In genomic region chr2:20224716-20225293, GRCh38 we compare ENCODE assay signal across 8 cellular contexts. TPM values are rescaled to one million over a fixed set of nuclear protein-coding genes. Genes with fewer than 3 reads are reported as not detected.
DNase-seq lines count a peak whose midpoint lies in the region; ATAC-seq, FAIRE-seq and TF ChIP-seq lines count a peak whose summit lies in the region.

TSS of gene SDC1 (minus strand) at chr2:20225130. CDS start at chr2:20224867, 263 bp downstream.

- no peaks in the 10 kb centered on the region for H3K36me3 Mint-ChIP-seq in T-helper 1 cell treated with Interleukin-12 subunit alpha and Interleukin-12 subunit beta and Interleukin-4 antibody, amounts not matched to agents 30 μg/mL and 1 μg/mL, for 36 hours (ENCODE audit: low read depth)
- H3K36me3 Mint-ChIP-seq in central memory CD8-positive, alpha-beta T cell (ENCODE audit: insufficient read depth), result no peaks in the 10 kb centered on the region

- peak; percentile 8 for ATAC-seq in HG02840 (IDR thresholded peaks at IDR 0.05; ENCODE audit: low FRiP score, unreplicated experiment)
- ATAC-seq in central memory CD8-positive, alpha-beta T cell (replicated peaks; ENCODE audit: extremely low read depth, poor library complexity, severe bottlenecking), result no peak
- peak; percentile 62 for ATAC-seq in left colon

- peaks cover 2% of the 10 kb centered on the region for H3K4me1 Mint-ChIP-seq in T-helper 1 cell treated with Interleukin-12 subunit alpha and Interleukin-12 subunit beta and Interleukin-4 antibody, amounts not matched to agents 30 μg/mL and 1 μg/mL, for 36 hours (ENCODE audit: low read depth)
- no peaks in the 10 kb centered on the region for H3K4me1 Mint-ChIP-seq in central memory CD8-positive, alpha-beta T cell

- peak within 1 kb of the TSS; percentile 65 to 82 (median 70) for H3K4me3 ChIP-seq in stomach

- H3K4me1 ChIP-seq in stomach, result peaks cover 26 to 54% (median 45%) of the 10 kb centered on the region in 4 donors

- no peak for DNase-seq in T-helper 1 cell
- DNase-seq in NCI-H774 (lab: John Stamatoyannopoulos, UW), result peak; percentile 58
- no peak for DNase-seq in central memory CD8-positive, alpha-beta T cell (ENCODE audit: low spot score in 2 of 2)
- peak; percentile 81 to 85 for DNase-seq in left colon
- peak; percentile 79 for DNase-seq in stomach
- DNase-seq in GM12891 (ENCODE audit: insufficient read length, low spot score), result no peak

- TF ChIP-seq POLR2A in stomach (IDR thresholded peaks at IDR 0.05) (no peak), GM12891 (IDR thresholded peaks at IDR 0.05; ENCODE audit: low read depth, low read length) (no peak)

- no peaks in the 10 kb centered on the region for H3K36me3 ChIP-seq in stomach

- peak within 1 kb of the TSS; percentile 60 for H3K4me3 Mint-ChIP-seq in T-helper 1 cell treated with Interleukin-12 subunit alpha and Interleukin-12 subunit beta and Interleukin-4 antibody, amounts not matched to agents 30 μg/mL and 1 μg/mL, for 36 hours
- peak within 1 kb of the TSS; percentile 25 for H3K4me3 Mint-ChIP-seq in central memory CD8-positive, alpha-beta T cell

- H3K27ac Mint-ChIP-seq in T-helper 1 cell treated with Interleukin-12 subunit alpha and Interleukin-12 subunit beta and Interleukin-4 antibody, amounts not matched to agents 30 μg/mL and 1 μg/mL, for 36 hours, result no peak within 1 kb of the TSS
- H3K27ac Mint-ChIP-seq in central memory CD8-positive, alpha-beta T cell (ENCODE audit: low read depth), result no peak within 1 kb of the TSS

- WGBS in stomach, 5 donors, result 0 to 1% (median 0%) methylated on average over 34 to 65 of the region's 65 CpGs; no CpG with 5 or more reads in 1 of the 5 donors

- intact Hi-C loops in left colon (cut with DNase I, micrococcal nuclease) (loop anchor here in 1 of 2 donors (10.0 kb wide), 1 partner anchor 90 kb away; no protein-coding TSS in a partner anchor), stomach (cut with DNase I; ENCODE audit: low total_unique reads) (loop anchor here (10.0 kb wide), 1 partner anchor 90 kb away; no protein-coding TSS in a partner anchor)

- peaks cover 0 to 48% (median 0%) of the 10 kb centered on the region in 3 donors for H3K27me3 ChIP-seq in stomach

- H3K27me3 Mint-ChIP-seq in T-helper 1 cell treated with Interleukin-12 subunit alpha and Interleukin-12 subunit beta and Interleukin-4 antibody, amounts not matched to agents 30 μg/mL and 1 μg/mL, for 36 hours (ENCODE audit: low read depth), result peaks cover 65% of the 10 kb centered on the region
- H3K27me3 Mint-ChIP-seq in central memory CD8-positive, alpha-beta T cell, result peaks cover 70% of the 10 kb centered on the region

- no peak for TF ChIP-seq CTCF in stomach (IDR thresholded peaks at IDR 0.05)

- H3K27ac ChIP-seq in stomach, result peak within 1 kb of the TSS; percentile 88 to 95 (median 91)

- no peak for FAIRE-seq in GM12891 (lab: Jason Lieb, UNC)

- H3K9me3 ChIP-seq in stomach, result no peaks in the 10 kb centered on the region

- TF ChIP-seq EP300 in stomach (IDR thresholded peaks at IDR 0.05), result no peak

- no peaks in the 10 kb centered on the region for H3K9me3 Mint-ChIP-seq in T-helper 1 cell treated with Interleukin-12 subunit alpha and Interleukin-12 subunit beta and Interleukin-4 antibody, amounts not matched to agents 30 μg/mL and 1 μg/mL, for 36 hours
- no peaks in the 10 kb centered on the region for H3K9me3 Mint-ChIP-seq in central memory CD8-positive, alpha-beta T cell

TF ChIP-seq in GM12891, 5 proteins besides CTCF, POLR2A, EP300 and RAD21:
- TF ChIP-seq SPI1 (IDR thresholded peaks at IDR 0.05; ENCODE audit: low read depth, low read length) (no peak), POLR2AphosphoS5 (IDR thresholded peaks at IDR 0.05; ENCODE audit: low read depth, low read length) (no peak), TAF1 (IDR thresholded peaks at IDR 0.05; ENCODE audit: low read depth, low read length) (no peak), PAX5 (IDR thresholded peaks at IDR 0.05; ENCODE audit: insufficient read depth, low read length, severe bottlenecking) (no peak), POU2F2 (IDR thresholded peaks at IDR 0.05; ENCODE audit: low read depth, low read length) (no peak)

RNA-seq across cellular contexts. Expression of gene SDC1, which starts in this region (rescaled TPM):
- 100 to 1,000 TPM; 159 to 184 TPM for total RNA-seq in left colon
- 100 to 1,000 TPM in 1 of 5 donors, 10 to 100 TPM in 4; 21.0 to 140 (median 57.5) TPM for total RNA-seq in stomach
- polyA plus RNA-seq in stomach, result 10 to 100 TPM; 16.0 to 82.9 (median 32.5) TPM
- 25.5 TPM for polyA plus RNA-seq in GM12891 (2012; ENCODE audit: low read depth, missing spikeins)

Comparison
In these comparisons a context has a peak if more than half of its experiments do, and no peak if none do; other contexts are left out.
1. DNase-seq: peak in NCI-H774 (single experiment), left colon (2 of 2) and stomach (single experiment); none in T-helper 1 cell (0 of 5), central memory CD8-positive, alpha-beta T cell (0 of 2) and GM12891 (single experiment).